In genomic region chr7:4849390-4849789, GRCh38 we compare ENCODE assay signal across 9 cellular contexts. TPM values are rescaled to one million over a fixed set of nuclear protein-coding genes. Genes with fewer than 3 reads are reported as not detected.
A peak's percentile ranks its signal among the peaks of the same experiment; 100 is the strongest.
DNase-seq lines count a peak whose midpoint lies in the region; ATAC-seq and TF ChIP-seq lines count a peak whose summit lies in the region.
"Had no signal": no experiment of that assay in that cellular context is flagged by ENCODE, and none has a peak within 500 bp of the region (broad histone marks: within the 10 kb centered on the region; RNA-seq: fewer than 3 reads in every experiment).

No MANE protein-coding gene starts in this region.

- H3K4me3 ChIP-seq in NB4 (ENCODE audit: low read depth, low read length), result no peak overlapping the region

- no peak for TF ChIP-seq POLR2A in NB4 (IDR thresholded peaks at IDR 0.05; ENCODE audit: extremely low read depth, insufficient read length)

- H3K4me3 Mint-ChIP-seq in activated CD4-positive, alpha-beta memory T cell treated with anti-CD3 and anti-CD28 coated beads for 36 hours, result no peak overlapping the region
- H3K4me3 Mint-ChIP-seq: CD8-positive, alpha-beta memory T cell had no signal

- H3K27me3 Mint-ChIP-seq in activated CD4-positive, alpha-beta memory T cell treated with anti-CD3 and anti-CD28 coated beads for 36 hours, result peaks cover 2% of the 10 kb centered on the region

- no peak for ATAC-seq in HG02981 (IDR thresholded peaks at IDR 0.05; ENCODE audit: unreplicated experiment)

- no peak overlapping the region for H3K27ac Mint-ChIP-seq in activated CD4-positive, alpha-beta memory T cell treated with anti-CD3 and anti-CD28 coated beads for 36 hours
- H3K27ac Mint-ChIP-seq: CD8-positive, alpha-beta memory T cell had no signal

- intact Hi-C loops in activated CD4-positive, alpha-beta memory T cell treated with anti-CD3 and anti-CD28 coated beads for 36 hours (cut with micrococcal nuclease), result loop anchor here (1.0 kb wide), 1 partner anchor 34 kb away; the partner anchor contains the start of gene RADIL

- peak; percentile 42 for TF ChIP-seq CTCF in NB4 (IDR thresholded peaks at IDR 0.05; ENCODE audit: low read depth, low read length)

- POLR2A ChIA-PET in activated CD4-positive, alpha-beta memory T cell treated with anti-CD3 and anti-CD28 coated beads for 36 hours (lab: Charles Lee), result no interaction called here

- H3K4me1 Mint-ChIP-seq in activated CD4-positive, alpha-beta memory T cell treated with anti-CD3 and anti-CD28 coated beads for 36 hours (ENCODE audit: low read depth), result peaks cover 3% of the 10 kb centered on the region

- peaks cover 4% of the 10 kb centered on the region for H3K9me3 Mint-ChIP-seq in activated CD4-positive, alpha-beta memory T cell treated with anti-CD3 and anti-CD28 coated beads for 36 hours

- no peaks in the 10 kb centered on the region for H3K36me3 Mint-ChIP-seq in activated CD4-positive, alpha-beta memory T cell treated with anti-CD3 and anti-CD28 coated beads for 36 hours
- H3K36me3 Mint-ChIP-seq: CD8-positive, alpha-beta memory T cell had no signal

- CTCF ChIA-PET in activated CD4-positive, alpha-beta memory T cell treated with anti-CD3 and anti-CD28 coated beads for 36 hours (lab: Charles Lee), result interaction anchor here (0.7 to 1.3 kb wide), 3 partner anchors 35 to 235 kb away, joined by 3 to 5 read pairs (median 3); partner anchors contain the start of gene RADIL

- DNase-seq in NK-92 treated with Interleukin-12 subunit alpha and Interleukin-12 subunit beta, amount 100 ng/mL, for 24 hours (lab: John Stamatoyannopoulos, UW), result peak; percentile 2
- no peak for DNase-seq in NK-92 (lab: John Stamatoyannopoulos, UW; ENCODE audit: unreplicated experiment)
- DNase-seq in NB4 (ENCODE audit: low read depth), result peak; percentile 71
- DNase-seq in activated CD4-positive, alpha-beta memory T cell treated with anti-CD3 and anti-CD28 coated beads for 36 hours, result peak; percentile 37
- peak; percentile 87 for DNase-seq in left kidney (ENCODE audit: low read depth, low spot score)
- no peak for DNase-seq in NCI-H2081 treated with DMSO at 0.1 percent for 48 hours (lab: John Stamatoyannopoulos, UW)
- no peak for DNase-seq in HuH-7.5 (ENCODE audit: low spot score)

RNA-seq across cellular contexts. Expression of gene PAPOLB, which starts 12.4 kb away (rescaled TPM):
- not detected for total RNA-seq in activated CD4-positive, alpha-beta memory T cell treated with anti-CD3 and anti-CD28 coated beads for 36 hours
- total RNA-seq: CD8-positive, alpha-beta memory T cell had no signal

RNA-seq across cellular contexts. Expression of gene RADIL, which starts 34.1 kb away (rescaled TPM):
- total RNA-seq in activated CD4-positive, alpha-beta memory T cell treated with anti-CD3 and anti-CD28 coated beads for 36 hours, result under 1 TPM; 0.15 to 0.19 TPM

Comparison
In these comparisons a context has a peak if more than half of its experiments do, and no peak if none do; other contexts are left out.
1. DNase-seq: peak in NK-92 treated with Interleukin-12 subunit alpha and Interleukin-12 subunit beta, amount 100 ng/mL, for 24 hours (single experiment), NB4 (single experiment), activated CD4-positive, alpha-beta memory T cell treated with anti-CD3 and anti-CD28 coated beads for 36 hours (single experiment) and left kidney (single experiment); none in NK-92 (single experiment), NCI-H2081 treated with DMSO at 0.1 percent for 48 hours (single experiment) and HuH-7.5 (single experiment).